1 cellular context compared by ENCODE assay signal in genomic region chr15:34588046-34588674, GRCh38.
TF ChIP-seq lines count a peak whose summit lies in the region.

No MANE protein-coding gene starts in this region.

TF ChIP-seq in H1, 55 proteins besides CTCF, POLR2A, EP300 and RAD21 (continued from another document):
- peak; percentile 75; the same call in 1 of the 2 replicates for TF ChIP-seq POLR2AphosphoS5 (IDR thresholded peaks at IDR 0.05; ENCODE audit: low read depth, low read length)
- TF ChIP-seq KDM5A (IDR thresholded peaks at IDR 0.05; ENCODE audit: low read length) = no peak
- peak; percentile 90 for TF ChIP-seq TBP (IDR thresholded peaks at IDR 0.05; ENCODE audit: low read depth, low read length)
TF ChIP-seq in H1: peak in this region for 11.
